ENCODE assay signal across 8 cellular contexts in genomic region chr1:159946242-159947187, GRCh38. TPM values are rescaled to one million over a fixed set of nuclear protein-coding genes. Genes with fewer than 3 reads are reported as not detected.
DNase-seq lines count a peak whose midpoint lies in the region; ATAC-seq, FAIRE-seq and TF ChIP-seq lines count a peak whose summit lies in the region.

No MANE protein-coding gene starts in this region.

- H3K79me2 ChIP-seq in DOHH2 (ENCODE audit: control insufficient read depth, low read length) = no peaks in the 10 kb centered on the region
- peaks cover 2% of the 10 kb centered on the region for H3K79me2 ChIP-seq in trophoblast cell (ENCODE audit: control insufficient read depth, insufficient read depth, low read length, poor library complexity)

- H3K27me3 ChIP-seq in DOHH2 (ENCODE audit: control insufficient read depth, low read length) = peaks cover 25% of the 10 kb centered on the region
- H3K27me3 ChIP-seq in trophoblast cell (ENCODE audit: insufficient read depth, low read length) = no peaks in the 10 kb centered on the region

- H3K4me2 ChIP-seq in DOHH2 (ENCODE audit: low read length) (peak overlapping the region; percentile 55), trophoblast cell (ENCODE audit: low read length) (peak overlapping the region; percentile 95)

- no peak overlapping the region for H4K12ac ChIP-seq in trophoblast cell (ENCODE audit: low read depth, low read length)

- no peak overlapping the region for H2BK120ac ChIP-seq in trophoblast cell (ENCODE audit: insufficient read depth, low read length, poor library complexity)

- H3K9me3 ChIP-seq in DOHH2 (ENCODE audit: control insufficient read depth, insufficient read depth, low read length) (no peaks in the 10 kb centered on the region), trophoblast cell (ENCODE audit: insufficient read depth, low read depth, low read length) (no peaks in the 10 kb centered on the region)

- TF ChIP-seq POLR2A in GM12891 (IDR thresholded peaks at IDR 0.05; ENCODE audit: low read depth, low read length) = no peak

- no peak overlapping the region for H3K4ac ChIP-seq in trophoblast cell (ENCODE audit: low read depth, low read length)

- H3K36me3 ChIP-seq in DOHH2 (ENCODE audit: control insufficient read depth, low read length) (no peaks in the 10 kb centered on the region), trophoblast cell (ENCODE audit: control insufficient read depth in 1 of 2, insufficient read depth in 2 of 2, low read length in 2 of 2) (no peaks in the 10 kb centered on the region)

- H3K23ac ChIP-seq in trophoblast cell (ENCODE audit: low read length) = no peak overlapping the region

- H3K9me2 ChIP-seq in DOHH2 (replicated peaks; ENCODE audit: control insufficient read depth, low read length) = no peaks in the 10 kb centered on the region

- no peak overlapping the region for H3K14ac ChIP-seq in trophoblast cell (ENCODE audit: low read length)

- H3K18ac ChIP-seq in trophoblast cell (ENCODE audit: low read length) = no peak overlapping the region

- no peak overlapping the region for H2BK5ac ChIP-seq in trophoblast cell (ENCODE audit: low read depth, low read length, poor library complexity)

- peak overlapping the region; percentile 29 for H4K8ac ChIP-seq in trophoblast cell (ENCODE audit: low read depth, low read length)

- H3K27ac ChIP-seq in DOHH2 (ENCODE audit: low read depth, low read length) (no peak overlapping the region), epithelial cell of prostate (peak overlapping the region; percentile 82), trophoblast cell (ENCODE audit: low read depth, low read length) (no peak overlapping the region)

- WGBS in trophoblast cell (ENCODE audit: extremely low coverage, insufficient coverage, insufficient read length) = no CpG with 5 or more reads among the region's 9 CpGs

- no peak overlapping the region for H3K9ac ChIP-seq in trophoblast cell (ENCODE audit: low read length)

- TF ChIP-seq CTCF in DOHH2 (IDR thresholded peaks at IDR 0.05; ENCODE audit: low read depth, low read length, poor library complexity, severe bottlenecking) = no peak

- FAIRE-seq in GM12891 (lab: Jason Lieb, UNC) = no peak

- H4K20me1 ChIP-seq in DOHH2 (ENCODE audit: control insufficient read depth, insufficient read depth, low read depth, low read length) = no peaks in the 10 kb centered on the region

- H3K4me1 ChIP-seq in DOHH2 (ENCODE audit: control insufficient read depth, low read length) (peaks cover 24% of the 10 kb centered on the region), trophoblast cell (ENCODE audit: control insufficient read depth in 1 of 2, insufficient read depth in 2 of 2, low read length in 2 of 2) (peaks cover 5 to 7% of the 10 kb centered on the region in 2 experiments)

- H3F3A ChIP-seq in DOHH2 (ENCODE audit: control insufficient read depth, insufficient read depth) = no peaks in the 10 kb centered on the region

- no peaks in the 10 kb centered on the region for H3K79me1 ChIP-seq in trophoblast cell (ENCODE audit: low read length)

- H3K4me3 ChIP-seq in DOHH2 (ENCODE audit: low read length) (peak overlapping the region; percentile 42), trophoblast cell (ENCODE audit: low read depth, low read length) (no peak overlapping the region)

- no peak overlapping the region for H2AK5ac ChIP-seq in trophoblast cell (ENCODE audit: low read length)

- H4K91ac ChIP-seq in trophoblast cell (ENCODE audit: low read depth, low read length) = no peak overlapping the region

- DNase-seq in NCI-H69 (lab: John Stamatoyannopoulos, UW) = peak; percentile 48
- no peak for DNase-seq in epithelial cell of prostate (ENCODE audit: low read depth, low spot score)
- no peak for DNase-seq in trophoblast cell
- DNase-seq in GM12891 (ENCODE audit: insufficient read length, low spot score) = no peak
- DNase-seq in SHP77 (lab: John Stamatoyannopoulos, UW) = no peak

- peak overlapping the region; percentile 13 for H2AFZ ChIP-seq in trophoblast cell (ENCODE audit: insufficient read depth, low read length, poor library complexity)

- ATAC-seq in HG02759 (IDR thresholded peaks at IDR 0.05; ENCODE audit: unreplicated experiment) (no peak), HG03469 (IDR thresholded peaks at IDR 0.05; ENCODE audit: unreplicated experiment) (no peak)

- no peak overlapping the region for H2BK12ac ChIP-seq in trophoblast cell (ENCODE audit: low read length)

TF ChIP-seq in GM12891, 5 proteins besides CTCF, POLR2A, EP300 and RAD21:
- TF ChIP-seq TAF1 (IDR thresholded peaks at IDR 0.05; ENCODE audit: low read depth, low read length) = no peak
- TF ChIP-seq POLR2AphosphoS5 (IDR thresholded peaks at IDR 0.05; ENCODE audit: low read depth, low read length) = no peak

RNA-seq across cellular contexts. Expression of gene IGSF9, which starts 1.1 kb away (rescaled TPM):
- polyA plus RNA-seq in trophoblast cell (2013) = 2.0 and 2.3 TPM in 2 replicates
- polyA plus RNA-seq in GM12891 (2012; ENCODE audit: low read depth, missing spikeins) = 0.05 TPM

RNA-seq across cellular contexts. Expression of gene SLAMF9, which starts 7.5 kb away (rescaled TPM):
- not detected in 2 replicates for polyA plus RNA-seq in trophoblast cell (2013)
- not detected for polyA plus RNA-seq in GM12891 (2012; ENCODE audit: low read depth, missing spikeins)

RNA-seq across cellular contexts. Expression of gene TAGLN2, which starts 21.2 kb away (rescaled TPM):
- polyA plus RNA-seq in trophoblast cell (2013) = 498 and 501 TPM in 2 replicates
- polyA plus RNA-seq in GM12891 (2012; ENCODE audit: low read depth, missing spikeins) = 378 TPM

RNA-seq across cellular contexts. Expression of gene CFAP45, which starts 46.5 kb away (rescaled TPM):
- polyA plus RNA-seq in trophoblast cell (2013) = 2.0 and 2.1 TPM in 2 replicates
- 0.49 TPM for polyA plus RNA-seq in GM12891 (2012; ENCODE audit: low read depth, missing spikeins)
